Comparison of ENCODE assay signal across 8 cellular contexts in genomic region chr19:12647490-12648071, GRCh38. TPM values are rescaled to one million over a fixed set of nuclear protein-coding genes. Genes with fewer than 3 reads are reported as not detected.
DNase-seq lines count a peak whose midpoint lies in the region; ATAC-seq and TF ChIP-seq lines count a peak whose summit lies in the region.

No MANE protein-coding gene starts in this region.

- no peaks in the 10 kb centered on the region for H3K36me3 ChIP-seq in prostate gland

- H3K4me3 ChIP-seq in fibroblast of the aortic adventitia (ENCODE audit: low read depth, low read length) (peak overlapping the region; percentile 9), prostate gland (peak overlapping the region; percentile 12 to 20)

- H3K27ac ChIP-seq in prostate gland, result no peak overlapping the region

- intact Hi-C loops in prostate gland (cut with DNase I), result no loop called here

- peaks cover 5% of the 10 kb centered on the region for H3K4me1 ChIP-seq in prostate gland (replicated peaks)

- H3K9me3 ChIP-seq in prostate gland, result no peaks in the 10 kb centered on the region

- 13% methylated on average over 31 of the region's 31 CpGs for WGBS in prostate gland

- DNase-seq in GM20000 (ENCODE audit: low spot score) (peak; percentile 77), RPMI7951 (ENCODE audit: low read depth) (peak; percentile 26), fibroblast of the aortic adventitia (ENCODE audit: low read depth) (no peak), prostate gland (ENCODE audit: low spot score) (peak; percentile 33), NCI-H2171 treated with DMSO at 0.1 percent for 48 hours (lab: John Stamatoyannopoulos, UW) (no peak)

- no peak for TF ChIP-seq POLR2A in prostate gland (IDR thresholded peaks at IDR 0.05)

- ATAC-seq in GM18870 (IDR thresholded peaks at IDR 0.05; ENCODE audit: unreplicated experiment) (no peak), GM21526 (IDR thresholded peaks at IDR 0.05; ENCODE audit: low FRiP score, unreplicated experiment) (no peak), HG02973 (IDR thresholded peaks at IDR 0.05; ENCODE audit: unreplicated experiment) (no peak)

- no peaks in the 10 kb centered on the region for H3K27me3 ChIP-seq in prostate gland (replicated peaks; ENCODE audit: insufficient read depth)

- TF ChIP-seq CTCF in GM20000 (IDR thresholded peaks at IDR 0.05; ENCODE audit: extremely low read depth, missing control alignments) (no peak), fibroblast of the aortic adventitia (IDR thresholded peaks at IDR 0.05; ENCODE audit: insufficient read depth, low read length) (no peak), prostate gland (IDR thresholded peaks at IDR 0.05) (no peak)

RNA-seq across cellular contexts. Expression of gene MAN2B1, which starts 19.0 kb away (rescaled TPM):
- total RNA-seq in RPMI7951 (2014; rRNA removed; shearing (Covaris generic)), result 22.6 and 25.2 TPM in 2 replicates
- total RNA-seq in fibroblast of the aortic adventitia (ENCODE audit: low replicate concordance), result 16.8 and 38.2 TPM in 2 replicates
- 10 to 100 TPM; 60.2 to 91.9 TPM for total RNA-seq in prostate gland

RNA-seq across cellular contexts. Expression of gene WDR83, which starts 19.0 kb away (rescaled TPM):
- 10.2 and 14.6 TPM in 2 replicates for total RNA-seq in RPMI7951 (2014; rRNA removed; shearing (Covaris generic))
- 6.8 and 15.9 TPM in 2 replicates for total RNA-seq in fibroblast of the aortic adventitia (ENCODE audit: low replicate concordance)
- 10 to 100 TPM; 14.9 to 16.2 TPM for total RNA-seq in prostate gland

RNA-seq across cellular contexts. Expression of gene DHPS, which starts 34.1 kb away (rescaled TPM):
- 95.2 and 109 TPM in 2 replicates for total RNA-seq in RPMI7951 (2014; rRNA removed; shearing (Covaris generic))
- total RNA-seq in fibroblast of the aortic adventitia (ENCODE audit: low replicate concordance) (38.3 and 46.2 TPM in 2 replicates), prostate gland (100 to 1,000 TPM; 140 to 178 TPM)

RNA-seq across cellular contexts. Expression of gene ZNF791, which starts 36.9 kb away (rescaled TPM):
- 9.6 and 10.8 TPM in 2 replicates for total RNA-seq in RPMI7951 (2014; rRNA removed; shearing (Covaris generic))
- 15.8 and 16.1 TPM in 2 replicates for total RNA-seq in fibroblast of the aortic adventitia (ENCODE audit: low replicate concordance)
- 10 to 100 TPM; 18.3 to 20.4 TPM for total RNA-seq in prostate gland

RNA-seq across cellular contexts. Expression of gene ZNF490, which starts 37.0 kb away (rescaled TPM):
- total RNA-seq in RPMI7951 (2014; rRNA removed; shearing (Covaris generic)), result 4.7 and 4.9 TPM in 2 replicates
- total RNA-seq in fibroblast of the aortic adventitia (ENCODE audit: low replicate concordance), result 7.4 and 8.7 TPM in 2 replicates
- total RNA-seq in prostate gland, result 1 to 10 TPM; 7.2 to 8.9 TPM

Comparison
In these comparisons a context has a peak if more than half of its experiments do, and no peak if none do; other contexts are left out.
1. DNase-seq: peak in GM20000 (single experiment), RPMI7951 (single experiment) and prostate gland (single experiment); none in fibroblast of the aortic adventitia (single experiment) and NCI-H2171 treated with DMSO at 0.1 percent for 48 hours (single experiment).